In genomic region chr22:22156716-22157499, GRCh38 we compare ENCODE assay signal across 8 cellular contexts.
A peak's percentile ranks its signal among the peaks of the same experiment; 100 is the strongest.
DNase-seq lines count a peak whose midpoint lies in the region; ATAC-seq and TF ChIP-seq lines count a peak whose summit lies in the region.

No MANE protein-coding gene starts in this region.

- peak; percentile 73 for TF ChIP-seq CTCF in astrocyte of the cerebellum (IDR thresholded peaks at IDR 0.05; ENCODE audit: low read depth, low read length, missing control alignments)

- no peak for ATAC-seq in HG03025 (IDR thresholded peaks at IDR 0.05; ENCODE audit: low FRiP score, unreplicated experiment)

- peak; percentile 69 for DNase-seq in Daoy (ENCODE audit: low read depth)
- DNase-seq in H4 (ENCODE audit: low spot score): peak; percentile 57
- DNase-seq in NCI-H146 treated with DMSO at 0.1 percent for 48 hours (lab: John Stamatoyannopoulos, UW; ENCODE audit: unreplicated experiment): peak; percentile 45
- DNase-seq in T-helper 2 cell: peak in 4 of 5 experiments; percentile 17 to 80 (median 30)
- peak; percentile 37 for DNase-seq in astrocyte of the cerebellum (ENCODE audit: low read depth)
- DNase-seq in islet precursor cell: peak; percentile 71
- peak; percentile 46 for DNase-seq in stimulated activated CD4-positive, alpha-beta T cell treated with anti-CD3 and anti-CD28 coated beads, Interleukin-4, amount 100 ng/mL, for 1 hour

- in situ Hi-C loops in astrocyte of the cerebellum (cut with HindIII; ENCODE audit: low sequenced_read_pairs): no loop called here

- H3K4me3 ChIP-seq in astrocyte of the cerebellum (ENCODE audit: low read depth, low read length): no peak overlapping the region
